23 cellular contexts compared by ENCODE assay signal in genomic region chr16:28261916-28262315, GRCh38. TPM values are rescaled to one million over a fixed set of nuclear protein-coding genes. Genes with fewer than 3 reads are reported as not detected.
DNase-seq lines count a peak whose midpoint lies in the region; ATAC-seq lines count a peak whose summit lies in the region.
"Had no signal": no experiment of that assay in that cellular context is flagged by ENCODE, and none has a peak within 500 bp of the region (broad histone marks: within the 10 kb centered on the region; RNA-seq: fewer than 3 reads in every experiment).

No MANE protein-coding gene starts in this region.

- H3K9me2 ChIP-seq in Karpas-422 (replicated peaks; ENCODE audit: insufficient read depth, low read length), result no peaks in the 10 kb centered on the region

- DNase-seq in NCI-H146 treated with DMSO at 0.1 percent for 48 hours (lab: John Stamatoyannopoulos, UW; ENCODE audit: unreplicated experiment) (peak; percentile 64), cerebellar cortex (ENCODE audit: low spot score) (peak; percentile 98), left colon (peak in 1 of 2 donors; percentile 21), Karpas-422 (no peak), NCI-H1694 (lab: John Stamatoyannopoulos, UW) (no peak), NAMALWA (ENCODE audit: low spot score) (no peak)
- DNase-seq: activated CD4-positive, alpha-beta T cell treated with anti-CD3 and anti-CD28 coated beads, Interleukin-2, amount 50 U/mL, for 48 hours; activated effector memory CD4-positive, alpha-beta T cell treated with Interleukin-2 at 50 U/mL for 16 hours; activated naive CD8-positive, alpha-beta T cell treated with anti-CD3 and anti-CD28 coated beads, Interleukin-2, amount 50 U/mL, for 24 hours; CD4-positive, CD25-positive, alpha-beta regulatory T cell; cortex of kidney; GDM1; HCEC 1CT; left lung; midbrain; NCI-H1436 treated with DMSO at 0.1 percent for 48 hours; NCI-H226; uterus had no signal

- H3K9me3 ChIP-seq in BLaER1 (no peaks in the 10 kb centered on the region), Karpas-422 (ENCODE audit: low read length) (no peaks in the 10 kb centered on the region)
- H3K9me3 ChIP-seq: uterus had no signal

- H3K4me2 ChIP-seq in BLaER1 (peak overlapping the region; percentile 61), Karpas-422 (ENCODE audit: low read depth, low read length, poor library complexity, severe bottlenecking) (no peak overlapping the region)

- H3K4me3 ChIP-seq in BLaER1 (no peak overlapping the region), Karpas-422 (ENCODE audit: low read length) (no peak overlapping the region)
- H3K4me3 ChIP-seq: left lung, uterus had no signal

- H3K79me2 ChIP-seq in Karpas-422 (ENCODE audit: low read length), result no peaks in the 10 kb centered on the region

- H3K27me3 ChIP-seq in BLaER1 (no peaks in the 10 kb centered on the region), Karpas-422 (ENCODE audit: low read length) (no peaks in the 10 kb centered on the region)
- H3K27me3 ChIP-seq: uterus had no signal

- H3K27ac ChIP-seq in BLaER1 (peak overlapping the region; percentile 15; the same call in 1 of the 2 replicates), Karpas-422 (ENCODE audit: low read length) (no peak overlapping the region)
- H3K27ac ChIP-seq: left lung, uterus had no signal

- no peak overlapping the region; the same call in 1 of the 2 replicates for H3K9ac ChIP-seq in BLaER1
- H3K9ac ChIP-seq in Karpas-422 (ENCODE audit: low read length), result no peak overlapping the region

- H3K36me3 ChIP-seq in BLaER1 (no peaks in the 10 kb centered on the region), Karpas-422 (ENCODE audit: insufficient read depth, low read length) (no peaks in the 10 kb centered on the region)
- H3K36me3 ChIP-seq: left lung, uterus had no signal

- H4K20me1 ChIP-seq in BLaER1 (no peaks in the 10 kb centered on the region), Karpas-422 (ENCODE audit: insufficient read depth, low read depth, low read length) (no peaks in the 10 kb centered on the region)

- ATAC-seq in left colon (peak; percentile 78), GM19463 (IDR thresholded peaks at IDR 0.05; ENCODE audit: unreplicated experiment) (no peak)
- ATAC-seq: activated naive CD8-positive, alpha-beta T cell treated with anti-CD3 and anti-CD28 coated beads, Interleukin-2, amount 50 U/mL, for 24 hours; left lung; SK-N-SH treated with all-trans-retinoic acid at 6 μM for 48 hours; stimulated activated effector memory CD8-positive, alpha-beta T cell treated with anti-CD3 and anti-CD28 coated beads, Interleukin-12 subunit alpha, Interleukin-12 subunit beta, amount 100 ng/mL, for 72 hours; WTC11 had no signal

- no peak overlapping the region for H2AFZ ChIP-seq in Karpas-422 (ENCODE audit: low read length)

- H3K4me1 ChIP-seq in BLaER1, result peaks cover 58% of the 10 kb centered on the region
- H3K4me1 ChIP-seq in Karpas-422 (ENCODE audit: low read length), result no peaks in the 10 kb centered on the region
- H3K4me1 ChIP-seq: left lung had no signal

- intact Hi-C loops in left colon (cut with DNase I, micrococcal nuclease), result no loop called here

RNA-seq across cellular contexts. Expression of gene SBK1, which starts 30.4 kb away (rescaled TPM):
- under 1 TPM; 0.28 to 0.58 TPM for total RNA-seq in left colon
- 0.07 TPM in 2 replicates for total RNA-seq in Karpas-422 (2014; rRNA removed; shearing (Covaris generic); ENCODE audit: low replicate concordance)

RNA-seq across cellular contexts. Expression of gene XPO6, which starts 50.2 kb away (rescaled TPM):
- total RNA-seq in left colon, result 100 to 1,000 TPM; 104 to 105 TPM
- total RNA-seq in Karpas-422 (2014; rRNA removed; shearing (Covaris generic); ENCODE audit: low replicate concordance), result 136 and 158 TPM in 2 replicates

Comparison
In these comparisons a context has a peak if more than half of its experiments do, and no peak if none do; other contexts are left out.
1. DNase-seq: peak in NCI-H146 treated with DMSO at 0.1 percent for 48 hours (single experiment) and cerebellar cortex (single experiment); none in Karpas-422 (single experiment), NCI-H1694 (single experiment) and NAMALWA (single experiment).